Comparison of ENCODE assay signal across 8 cellular contexts in genomic region chr4:83548151-83548905, GRCh38. TPM values are rescaled to one million over a fixed set of nuclear protein-coding genes. Genes with fewer than 3 reads are reported as not detected.
A peak's percentile ranks its signal among the peaks of the same experiment; 100 is the strongest.
DNase-seq lines count a peak whose midpoint lies in the region; ATAC-seq, FAIRE-seq and TF ChIP-seq lines count a peak whose summit lies in the region.

No MANE protein-coding gene starts in this region.

- TF ChIP-seq EP300 in K562 (IDR thresholded peaks at IDR 0.05; ENCODE audit: low read length) = peak; percentile 73; the same call in 1 of the 2 replicates

- peak; percentile 92 for DNase-seq in GM04504 (ENCODE audit: low read depth)
- peak; percentile 84 to 86 for DNase-seq in HAP-1 (ENCODE audit: low spot score in 2 of 2)
- DNase-seq in T-helper 9 cell = peak; percentile 6
- DNase-seq in K562 (ENCODE audit: extremely low read depth in 1 of 4, low spot score in 3 of 4) = peak; percentile 77 to 93 (median 84)
- DNase-seq in lower leg skin (ENCODE audit: low spot score in 2 of 2) = peak; percentile 77 to 90
- peak; percentile 37 for DNase-seq in stimulated activated CD8-positive, alpha-beta memory T cell treated with anti-CD3 and anti-CD28 coated beads, Interleukin-7, amount 100 ng/mL, for 24 hours (ENCODE audit: low read depth)
- no peak for DNase-seq in NCI-H1092 (lab: John Stamatoyannopoulos, UW)

- no peak overlapping the region for H3K9ac ChIP-seq in Loucy (ENCODE audit: low read depth, low read length, poor library complexity, severe bottlenecking)
- H3K9ac ChIP-seq in K562 (ENCODE audit: insufficient read depth in 1 of 2, low read depth in 2 of 2, low read length in 2 of 2) = peak overlapping the region in 1 of 2 experiments; percentile 30; a peak in 2 of 4 replicates

- H3K36me3 ChIP-seq in HAP-1 (replicated peaks) (peaks cover 6% of the 10 kb centered on the region), Loucy (ENCODE audit: insufficient read depth, low read length) (no peaks in the 10 kb centered on the region), K562 (ENCODE audit: control insufficient read depth, insufficient read depth, low read length) (no peaks in the 10 kb centered on the region)

- H3K4me2 ChIP-seq in Loucy (ENCODE audit: low read depth, low read length, poor library complexity, severe bottlenecking) = peak overlapping the region; percentile 23
- H3K4me2 ChIP-seq in K562 (ENCODE audit: insufficient read depth, low read length) = peak overlapping the region; percentile 62; the same call in 1 of the 2 replicates

- no peaks in the 10 kb centered on the region for H3K79me2 ChIP-seq in Loucy (ENCODE audit: insufficient read depth, low read length)
- no peaks in the 10 kb centered on the region for H3K79me2 ChIP-seq in K562 (ENCODE audit: control insufficient read depth, insufficient read depth, low read length)

- H3F3A ChIP-seq in Loucy (ENCODE audit: low read depth) = no peaks in the 10 kb centered on the region

- H3K9me3 ChIP-seq in HAP-1 (no peaks in the 10 kb centered on the region), Loucy (ENCODE audit: insufficient read depth, low read depth, low read length) (no peaks in the 10 kb centered on the region), K562 (replicated peaks; ENCODE audit: control insufficient read depth, insufficient read depth, low read depth, low read length) (no peaks in the 10 kb centered on the region)

- H2AFZ ChIP-seq in Loucy (ENCODE audit: low read length) (peak overlapping the region; percentile 65; the same call in 1 of the 2 replicates), K562 (ENCODE audit: low read depth, low read length) (peak overlapping the region; percentile 72)

- in situ Hi-C loops in HAP-1 (cut with MboI; ENCODE audit: low sequenced_read_pairs) (no loop called here), K562 (cut with MboI) (no loop called here)

- 14% methylated on average over 7 of the region's 7 CpGs for WGBS in K562 (ENCODE audit: insufficient coverage, low coverage, missing lambda C conversion rate)
- WGBS in lower leg skin, 2 donors = 36 to 43% methylated on average over 7 of the region's 7 CpGs

- CTCF ChIA-PET in K562 (lab: Yijun Ruan, JAX; ENCODE audit: low intra/inter-chr PET ratio) = interaction anchor here (0.5 to 0.6 kb wide), 2 partner anchors 11 to 225 kb away, joined by 3 read pairs; no protein-coding TSS in a partner anchor

- TF ChIP-seq CTCF in Loucy (conservative IDR thresholded peaks at IDR 0.05; ENCODE audit: low read length) = no peak
- no peak for TF ChIP-seq CTCF in K562 (IDR thresholded peaks at IDR 0.05 in 2 of 3, conservative IDR thresholded peaks at IDR 0.05 in 1 of 3; ENCODE audit: insufficient read depth in 2 of 3, low read depth in 1 of 3, low read length in 3 of 3)
- no peak for TF ChIP-seq CTCF in lower leg skin (IDR thresholded peaks at IDR 0.05)

- intact Hi-C loops in K562 (cut with micrococcal nuclease) = no loop called here
- intact Hi-C loops in lower leg skin (cut with DNase I; ENCODE audit: low total_unique reads) = no loop called here

- H3K27me3 ChIP-seq in HAP-1 (ENCODE audit: low read depth) = no peaks in the 10 kb centered on the region
- no peaks in the 10 kb centered on the region for H3K27me3 ChIP-seq in Loucy (ENCODE audit: insufficient read depth, low read length, poor library complexity, severe bottlenecking)
- no peaks in the 10 kb centered on the region for H3K27me3 ChIP-seq in K562 (ENCODE audit: control insufficient read depth in 2 of 2, insufficient read depth in 2 of 2, low read length in 2 of 2)

- no peaks in the 10 kb centered on the region for H4K20me1 ChIP-seq in Loucy (ENCODE audit: insufficient read depth, low read length, poor library complexity, severe bottlenecking)
- no peaks in the 10 kb centered on the region for H4K20me1 ChIP-seq in K562 (replicated peaks; ENCODE audit: control insufficient read depth, insufficient read depth, low read length)

- ATAC-seq in K562 = peak; percentile 94

- peak; percentile 95 for FAIRE-seq in K562 (lab: Jason Lieb, UNC)

- no peak overlapping the region for H3K4me3 ChIP-seq in HAP-1
- no peak overlapping the region for H3K4me3 ChIP-seq in Loucy (ENCODE audit: low read length, poor library complexity, severe bottlenecking)
- no peak overlapping the region for H3K4me3 ChIP-seq in K562
- H3K4me3 ChIP-seq in lower leg skin (ENCODE audit: low read depth, poor library complexity, severe bottlenecking) = no peak overlapping the region

- H3K4me1 ChIP-seq in HAP-1 = peaks cover 34% of the 10 kb centered on the region
- H3K4me1 ChIP-seq in Loucy (ENCODE audit: insufficient read depth, low read length, poor library complexity, severe bottlenecking) = peaks cover 25% of the 10 kb centered on the region
- peaks cover 8 to 27% of the 10 kb centered on the region in 2 experiments; a peak in 4 of 5 replicates for H3K4me1 ChIP-seq in K562 (replicated peaks in 1 of 2; ENCODE audit: control insufficient read depth in 2 of 2, insufficient read depth in 2 of 2, low read length in 2 of 2)

- no peak for TF ChIP-seq RAD21 in K562 (CRISPR knock-in tag; conservative IDR thresholded peaks at IDR 0.05 in 1 of 2, IDR thresholded peaks at IDR 0.05 in 1 of 2)

- H3K9me1 ChIP-seq in K562 (ENCODE audit: control insufficient read depth, insufficient read depth, low read length) = no peaks in the 10 kb centered on the region

- TF ChIP-seq POLR2A in K562 (conservative IDR thresholded peaks at IDR 0.05) = no peak
- no peak for TF ChIP-seq POLR2A in lower leg skin (IDR thresholded peaks at IDR 0.05)

- H3K27ac ChIP-seq in K562 (ENCODE audit: extremely low read depth, low read depth, low read length) = peak overlapping the region; percentile 70

- H3K9me2 ChIP-seq in Loucy (replicated peaks; ENCODE audit: low read depth, low read length) = no peaks in the 10 kb centered on the region

- POLR2A ChIA-PET in K562 (lab: Yijun Ruan, JAX) = interaction anchor here (0.7 to 1.8 kb wide), 4 partner anchors 9 to 445 kb away, joined by 3 to 12 read pairs (median 4); partner anchors contain the start of gene GPAT3

- no TSS peak for BruUV-seq in K562 (replicated peaks; lab: Mats Ljungman, UMichigan)

TF ChIP-seq in K562, 482 proteins besides CTCF, POLR2A, EP300 and RAD21 (continues in another document):
- no peak for TF ChIP-seq HCFC1 (IDR thresholded peaks at IDR 0.05; ENCODE audit: low read depth, low read length)
- TF ChIP-seq SMARCB1 (IDR thresholded peaks at IDR 0.05; ENCODE audit: insufficient read length, low read depth) = peak; percentile 93
- 0 out of 2 replicates have a peak, but pooled peaks have one; percentile 25 for TF ChIP-seq RHOXF2B (CRISPR knock-in tag; conservative IDR thresholded peaks at IDR 0.05)
- TF ChIP-seq MECOM (CRISPR knock-in tag; IDR thresholded peaks at IDR 0.05) = no peak
- no peak for TF ChIP-seq HDAC6 (IDR thresholded peaks at IDR 0.05; ENCODE audit: low read depth, low read length)
- TF ChIP-seq ZNF699 (CRISPR knock-in tag; IDR thresholded peaks at IDR 0.05; ENCODE audit: insufficient replicate concordance) = no peak
- no peak for TF ChIP-seq EWSR1 (IDR thresholded peaks at IDR 0.05; ENCODE audit: borderline replicate concordance, low read depth, partially characterized antibody)
- no peak for TF ChIP-seq ZNF311 (CRISPR knock-in tag; IDR thresholded peaks at IDR 0.05)
- TF ChIP-seq BCOR (IDR thresholded peaks at IDR 0.05) = no peak
- peak; percentile 65; the same call in 1 of the 2 replicates for TF ChIP-seq ZNF175 (CRISPR knock-in tag; IDR thresholded peaks at IDR 0.05; ENCODE audit: low read depth)
- TF ChIP-seq NFRKB (IDR thresholded peaks at IDR 0.05; ENCODE audit: low read depth) = peak; percentile 62; the same call in 1 of the 2 replicates
- TF ChIP-seq ERF (CRISPR knock-in tag; IDR thresholded peaks at IDR 0.05) = no peak
- TF ChIP-seq E2F1 (CRISPR knock-in tag; IDR thresholded peaks at IDR 0.05) = no peak
- peak; percentile 31 for TF ChIP-seq NEUROD1 (IDR thresholded peaks at IDR 0.05; ENCODE audit: borderline replicate concordance, low read depth, low read length, partially characterized antibody)

RNA-seq across cellular contexts. Expression of gene GPAT3, which starts 12.4 kb away (rescaled TPM):
- 17.1 and 23.6 TPM in 2 replicates for total RNA-seq in K562 (2011; cell fraction: chromatin; rRNA removed; ENCODE audit: low replicate concordance)
- 15.7 and 18.8 TPM in 2 replicates for total RNA-seq in K562 (2011; cell fraction: nucleolus; rRNA removed)
- total RNA-seq in K562 (2011; cell fraction: nucleoplasm; rRNA removed) = 17.5 and 23.5 TPM in 2 replicates
- total RNA-seq in K562 (2014; rRNA removed) = 7.9 and 14.0 TPM in 2 replicates
- total RNA-seq in K562 (2014; rRNA removed; fragmentation: Illumina TruSeq; extraction: Trizol) = 15.1 and 18.8 TPM in 2 replicates
- total RNA-seq in K562 (2015; rRNA removed; fragmentation: Illumina TruSeq; extraction: Trizol) = 16.1 and 17.0 TPM in 2 replicates
- total RNA-seq in K562 (2021) = 14.9 and 15.0 TPM in 2 replicates
- 12.8 and 14.0 TPM in 2 replicates for polyA plus RNA-seq in K562 (2011; rRNA removed)
- 9.0 and 11.3 TPM in 2 replicates for polyA plus RNA-seq in K562 (2011; cell fraction: cytosol; rRNA removed)
- polyA plus RNA-seq in K562 (2011; cell fraction: nucleus; rRNA removed) = 6.7 and 10.4 TPM in 2 replicates
- polyA plus RNA-seq in K562 (2012) = 14.1 and 29.3 TPM in 2 replicates
- 12.0 and 12.3 TPM in 2 replicates for polyA plus RNA-seq in K562 (2014; fragmentation: Illumina TruSeq; extraction: Trizol)
- 1 to 10 TPM; 4.1 to 7.2 TPM for polyA plus RNA-seq in K562 (2014; fragmentation: Nextera tagmentation; extraction: Ambion mirVana)
- 9.4 and 13.1 TPM in 2 replicates for polyA plus RNA-seq in K562 (2014; rRNA removed)
- polyA minus RNA-seq in K562 (2011; rRNA and poly(A)+ RNA removed) = 11.0 and 12.6 TPM in 2 replicates
- polyA minus RNA-seq in K562 (2011; cell fraction: cytosol; rRNA and poly(A)+ RNA removed) = 5.2 and 5.6 TPM in 2 replicates
- 3.5 and 5.6 TPM in 2 replicates for polyA minus RNA-seq in K562 (2011; cell fraction: nucleus; rRNA and poly(A)+ RNA removed)
- 1 to 10 TPM; 4.0 to 8.5 (median 6.4) TPM for total RNA-seq in lower leg skin
